Comparison of ENCODE assay signal across 8 cellular contexts in genomic region chr7:44767912-44768662, GRCh38. TPM values are rescaled to one million over a fixed set of nuclear protein-coding genes. Genes with fewer than 3 reads are reported as not detected.
A peak's percentile ranks its signal among the peaks of the same experiment; 100 is the strongest.
DNase-seq lines count a peak whose midpoint lies in the region; ATAC-seq, FAIRE-seq and TF ChIP-seq lines count a peak whose summit lies in the region.

No MANE protein-coding gene starts in this region.

- CTCF ChIA-PET in activated CD8-positive, alpha-beta T cell treated with anti-CD3 and anti-CD28 coated beads for 36 hours (lab: Charles Lee), result no interaction called here
- CTCF ChIA-PET in HEK293T (lab: Yijun Ruan, JAX), result no interaction called here

- FAIRE-seq in GM18507 (lab: Jason Lieb, UNC), result peak; percentile 75

- peaks cover 25 to 45% (median 41%) of the 10 kb centered on the region in 4 donors for H3K36me3 ChIP-seq in sigmoid colon

- H3K4me3 Mint-ChIP-seq in activated CD8-positive, alpha-beta T cell treated with anti-CD3 and anti-CD28 coated beads for 36 hours, result no peak overlapping the region

- no peak for DNase-seq in GM18507 (ENCODE audit: extremely low spot score, insufficient read length, low read depth)
- no peak for DNase-seq in activated CD8-positive, alpha-beta T cell treated with anti-CD3 and anti-CD28 coated beads for 36 hours
- DNase-seq in Right ventricle myocardium superior, result peak; percentile 85
- peak; percentile 93 for DNase-seq in sigmoid colon
- no peak for DNase-seq in stimulated activated CD8-positive, alpha-beta memory T cell treated with anti-CD3 and anti-CD28 coated beads, Interleukin-4, amount 100 ng/mL, for 48 hours
- DNase-seq in OCI-M2 (lab: John Stamatoyannopoulos, UW; ENCODE audit: unreplicated experiment), result no peak
- DNase-seq in HEK293T (ENCODE audit: extremely low spot score), result no peak

- H3K27me3 Mint-ChIP-seq in activated CD8-positive, alpha-beta T cell treated with anti-CD3 and anti-CD28 coated beads for 36 hours, result no peaks in the 10 kb centered on the region

- H3K27ac Mint-ChIP-seq in activated CD8-positive, alpha-beta T cell treated with anti-CD3 and anti-CD28 coated beads for 36 hours, result peak overlapping the region; percentile 52

- intact Hi-C loops in activated CD8-positive, alpha-beta T cell treated with anti-CD3 and anti-CD28 coated beads for 36 hours (cut with micrococcal nuclease), result no loop called here
- intact Hi-C loops in Right ventricle myocardium superior (cut with DNase I), result no loop called here
- intact Hi-C loops in sigmoid colon (cut with DNase I), result loop anchor here (2.0 kb wide), 1 partner anchor 27 kb away; no protein-coding TSS in a partner anchor

- TF ChIP-seq CTCF in activated CD8-positive, alpha-beta T cell treated with anti-CD3 and anti-CD28 coated beads for 36 hours (IDR thresholded peaks at IDR 0.05), result no peak
- TF ChIP-seq CTCF in sigmoid colon (IDR thresholded peaks at IDR 0.05), result no peak

- no peaks in the 10 kb centered on the region for H3K27me3 ChIP-seq in sigmoid colon

- peak overlapping the region; percentile 72 to 86 (median 81) for H3K27ac ChIP-seq in sigmoid colon

- peak; percentile 50 for ATAC-seq in HG03135 (IDR thresholded peaks at IDR 0.05; ENCODE audit: unreplicated experiment)
- peak; percentile 34 for ATAC-seq in activated CD8-positive, alpha-beta T cell treated with anti-CD3 and anti-CD28 coated beads for 36 hours
- ATAC-seq in Right ventricle myocardium superior (ENCODE audit: poor library complexity), result peak; percentile 76

- TF ChIP-seq EP300 in sigmoid colon (IDR thresholded peaks at IDR 0.05), result no peak

- no peak for TF ChIP-seq POLR2A in sigmoid colon (IDR thresholded peaks at IDR 0.05)

- peak overlapping the region in 2 of 4 donors; percentile 17 to 19 for H3K4me3 ChIP-seq in sigmoid colon

- no peaks in the 10 kb centered on the region for H3K9me3 ChIP-seq in sigmoid colon

- H3K36me3 Mint-ChIP-seq in activated CD8-positive, alpha-beta T cell treated with anti-CD3 and anti-CD28 coated beads for 36 hours (ENCODE audit: low read depth), result peaks cover 20% of the 10 kb centered on the region

- H3K4me1 ChIP-seq in sigmoid colon, result peaks cover 0 to 39% (median 36%) of the 10 kb centered on the region in 4 donors

- H3K4me1 Mint-ChIP-seq in activated CD8-positive, alpha-beta T cell treated with anti-CD3 and anti-CD28 coated beads for 36 hours (ENCODE audit: low read depth), result peaks cover 31% of the 10 kb centered on the region

- POLR2A ChIA-PET in activated CD8-positive, alpha-beta T cell treated with anti-CD3 and anti-CD28 coated beads for 36 hours (lab: Charles Lee), result interaction anchor here (0.7 to 1.9 kb wide), 7 partner anchors 13 to 188 kb away, joined by 3 to 5 read pairs (median 3); no protein-coding TSS in a partner anchor
- POLR2A ChIA-PET in HEK293T (lab: Yijun Ruan, JAX), result interaction anchor here (0.7 to 1.8 kb wide), 4 partner anchors 29 to 195 kb away, joined by 3 to 4 read pairs (median 4); partner anchors contain the start of genes DDX56, OGDH and TMED4

- 21 to 36% methylated on average over 13 of the region's 13 CpGs for WGBS in sigmoid colon, 2 donors

- H3K9me3 Mint-ChIP-seq in activated CD8-positive, alpha-beta T cell treated with anti-CD3 and anti-CD28 coated beads for 36 hours, result no peaks in the 10 kb centered on the region

TF ChIP-seq in HEK293T, 16 proteins besides CTCF, POLR2A, EP300 and RAD21:
- TF ChIP-seq FOXA1 (IDR thresholded peaks at IDR 0.05), result no peak
- no peak for TF ChIP-seq LEF1 (IDR thresholded peaks at IDR 0.05; ENCODE audit: borderline replicate concordance)
- no peak for TF ChIP-seq SP1 (IDR thresholded peaks at IDR 0.05)
- no peak for TF ChIP-seq FOXK2 (IDR thresholded peaks at IDR 0.05)
- no peak for TF ChIP-seq CTBP1 (IDR thresholded peaks at IDR 0.05; ENCODE audit: borderline replicate concordance)
- TF ChIP-seq HDGF (IDR thresholded peaks at IDR 0.05; ENCODE audit: borderline replicate concordance), result no peak
- TF ChIP-seq ZNF384 (IDR thresholded peaks at IDR 0.05), result no peak
- TF ChIP-seq ARNT (IDR thresholded peaks at IDR 0.05), result no peak
- TF ChIP-seq ELF4 (IDR thresholded peaks at IDR 0.05), result no peak
- TF ChIP-seq SUZ12 (IDR thresholded peaks at IDR 0.05), result no peak
- no peak for TF ChIP-seq L3MBTL2 (conservative IDR thresholded peaks at IDR 0.05)
- TF ChIP-seq FOXM1 (IDR thresholded peaks at IDR 0.05; ENCODE audit: borderline replicate concordance), result no peak
- TF ChIP-seq NFRKB (IDR thresholded peaks at IDR 0.05), result no peak
- no peak for TF ChIP-seq PKNOX1 (IDR thresholded peaks at IDR 0.05)
- no peak for TF ChIP-seq TARDBP (IDR thresholded peaks at IDR 0.05)
- no peak for TF ChIP-seq BHLHE40 (IDR thresholded peaks at IDR 0.05; ENCODE audit: borderline replicate concordance)

RNA-seq across cellular contexts. Expression of gene ZMIZ2, which starts 19.4 kb away (rescaled TPM):
- total RNA-seq in activated CD8-positive, alpha-beta T cell treated with anti-CD3 and anti-CD28 coated beads for 36 hours, result 100 to 1,000 TPM; 131 to 134 TPM
- total RNA-seq in Right ventricle myocardium superior (54.1 TPM), sigmoid colon (10 to 100 TPM; 11.1 to 44.6 (median 12.5) TPM)
- polyA plus RNA-seq in sigmoid colon, result 10 to 100 TPM in 1 of 3 donors, 1 to 10 TPM in 2; 8.4 to 64.7 (median 8.6) TPM

RNA-seq across cellular contexts. Expression of gene PPIA, which starts 28.4 kb away (rescaled TPM):
- total RNA-seq in activated CD8-positive, alpha-beta T cell treated with anti-CD3 and anti-CD28 coated beads for 36 hours, result 1,000 to 10,000 TPM; 2,824 to 2,882 TPM
- total RNA-seq in Right ventricle myocardium superior (471 TPM), sigmoid colon (1,000 to 10,000 TPM; 1,033 to 1,396 (median 1,180) TPM)
- 1,000 to 10,000 TPM; 3,100 to 3,915 (median 3,764) TPM for polyA plus RNA-seq in sigmoid colon

Comparison
In these comparisons a context has a peak if more than half of its experiments do, and no peak if none do; other contexts are left out.
1. DNase-seq: peak in Right ventricle myocardium superior (single experiment) and sigmoid colon (single experiment); none in GM18507 (single experiment), activated CD8-positive, alpha-beta T cell treated with anti-CD3 and anti-CD28 coated beads for 36 hours (single experiment), stimulated activated CD8-positive, alpha-beta memory T cell treated with anti-CD3 and anti-CD28 coated beads, Interleukin-4, amount 100 ng/mL, for 48 hours (single experiment), OCI-M2 (single experiment) and HEK293T (single experiment).
2. Peak in every context shown above with its lines, with median percentiles within 50 percentile points of each other: ATAC-seq.